Comparison of ENCODE assay signal across 10 cellular contexts in the genomic region with DNA sequence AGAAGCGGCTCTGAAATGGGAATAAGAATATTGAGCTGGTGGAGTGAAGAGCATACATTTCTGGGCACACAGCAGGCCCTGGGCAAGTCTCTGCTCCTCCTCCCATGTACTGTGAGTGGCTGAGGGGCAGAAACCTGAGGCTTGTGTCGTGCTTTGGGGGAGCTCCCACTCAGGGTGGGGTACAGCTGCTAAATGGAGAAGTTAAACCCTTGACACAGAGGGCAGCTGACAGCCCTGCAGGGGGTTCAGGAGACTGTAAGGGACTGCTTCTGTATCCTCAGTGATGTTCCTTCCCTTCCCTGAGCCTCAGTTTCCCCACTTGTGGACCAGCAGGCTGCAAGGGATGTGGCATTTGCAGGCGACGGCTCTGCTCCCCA.
"Had no signal": no experiment of that assay in that cellular context is flagged by ENCODE, and none has a peak within 500 bp of the region (broad histone marks: within the 10 kb centered on the region; RNA-seq: fewer than 3 reads in every experiment).

No MANE protein-coding gene starts in this region.

- H3K36me3 Mint-ChIP-seq: activated naive CD8-positive, alpha-beta T cell treated with anti-CD3 and anti-CD28 coated beads for 36 hours; stimulated activated effector memory CD8-positive, alpha-beta T cell treated with anti-CD3 and anti-CD28 coated beads, Interleukin-12 subunit alpha, Interleukin-12 subunit beta, amount 100 ng/mL, for 72 hours had no signal

- H3K9me3 Mint-ChIP-seq: activated naive CD8-positive, alpha-beta T cell treated with anti-CD3 and anti-CD28 coated beads for 36 hours; stimulated activated effector memory CD8-positive, alpha-beta T cell treated with anti-CD3 and anti-CD28 coated beads, Interleukin-12 subunit alpha, Interleukin-12 subunit beta, amount 100 ng/mL, for 72 hours; T-helper 1 cell treated with Interleukin-12 subunit alpha and Interleukin-12 subunit beta and Interleukin-4 antibody, amounts not matched to agents 30 μg/mL and 1 μg/mL, for 36 hours had no signal

- H3K9me3 ChIP-seq: heart right ventricle, psoas muscle, right lobe of liver, transverse colon had no signal

- ATAC-seq: activated CD4-positive, CD25-positive, alpha-beta regulatory T cell treated with anti-CD3 and anti-CD28 coated beads, Interleukin-2, amount 50 U/mL, for 24 hours; right lobe of liver; stimulated activated effector memory CD8-positive, alpha-beta T cell treated with anti-CD3 and anti-CD28 coated beads, Interleukin-12 subunit alpha, Interleukin-12 subunit beta, amount 100 ng/mL, for 72 hours had no signal

- H3K27ac ChIP-seq: right lobe of liver, transverse colon had no signal

- H3K27me3 ChIP-seq: heart right ventricle, right lobe of liver, transverse colon had no signal

- H3K36me3 ChIP-seq: right lobe of liver, transverse colon had no signal

- DNase-seq: activated effector memory CD4-positive, alpha-beta T cell treated with anti-CD3 and anti-CD28 coated beads, Interleukin-2, amount 50 U/mL, for 16 hours; activated naive CD8-positive, alpha-beta T cell treated with anti-CD3 and anti-CD28 coated beads for 36 hours; heart right ventricle; left ventricle myocardium superior; psoas muscle; right lobe of liver; transverse colon had no signal

- H3K27ac Mint-ChIP-seq: activated naive CD8-positive, alpha-beta T cell treated with anti-CD3 and anti-CD28 coated beads for 36 hours; stimulated activated effector memory CD8-positive, alpha-beta T cell treated with anti-CD3 and anti-CD28 coated beads, Interleukin-12 subunit alpha, Interleukin-12 subunit beta, amount 100 ng/mL, for 72 hours; T-helper 1 cell treated with Interleukin-12 subunit alpha and Interleukin-12 subunit beta and Interleukin-4 antibody, amounts not matched to agents 30 μg/mL and 1 μg/mL, for 36 hours had no signal

- H3K4me3 ChIP-seq: heart right ventricle, psoas muscle, right lobe of liver, transverse colon had no signal

- H3K4me1 ChIP-seq: right lobe of liver had no signal

- H3K4me3 Mint-ChIP-seq: activated naive CD8-positive, alpha-beta T cell treated with anti-CD3 and anti-CD28 coated beads for 36 hours; stimulated activated effector memory CD8-positive, alpha-beta T cell treated with anti-CD3 and anti-CD28 coated beads, Interleukin-12 subunit alpha, Interleukin-12 subunit beta, amount 100 ng/mL, for 72 hours; T-helper 1 cell treated with Interleukin-12 subunit alpha and Interleukin-12 subunit beta and Interleukin-4 antibody, amounts not matched to agents 30 μg/mL and 1 μg/mL, for 36 hours had no signal

- H3K27me3 Mint-ChIP-seq: activated naive CD8-positive, alpha-beta T cell treated with anti-CD3 and anti-CD28 coated beads for 36 hours had no signal
